21 cellular contexts compared by ENCODE assay signal in genomic region chr14:45793081-45793480, GRCh38.
"Had no signal": no experiment of that assay in that cellular context is flagged by ENCODE, and none has a peak within 500 bp of the region (broad histone marks: within the 10 kb centered on the region; RNA-seq: fewer than 3 reads in every experiment).

No MANE protein-coding gene starts in this region.

- H3K4me1 ChIP-seq: breast epithelium, left ventricle myocardium inferior, spleen, upper lobe of left lung had no signal

- H3K27me3 ChIP-seq: breast epithelium, spleen, upper lobe of left lung had no signal

- FAIRE-seq: TTC549 had no signal

- ATAC-seq: activated CD4-positive, alpha-beta T cell treated with anti-CD3 and anti-CD28 coated beads for 36 hours; activated T-cell treated with anti-CD3 and anti-CD28 coated beads, Interleukin-2, amount 50 U/mL, for 4 hours; natural killer cell treated with Interleukin-12 subunit alpha and Interleukin-12 subunit beta and Interleukin-15 and Interleukin-18, amount 100 ng/mL, for 72 hours; T-cell had no signal

- DNase-seq: activated B cell treated with CpG ODN at 0.5 μM for 24 hours; activated CD4-positive, alpha-beta T cell treated with anti-CD3 and anti-CD28 coated beads for 36 hours; activated CD4-positive, alpha-beta T cell treated with anti-CD3 and anti-CD28 coated beads, Interleukin-2, amount 50 U/mL, for 4 hours; activated CD8-positive, alpha-beta memory T cell treated with anti-CD3 and anti-CD28 coated beads for 24 hours; activated CD8-positive, alpha-beta memory T cell treated with anti-CD3 and anti-CD28 coated beads, Interleukin-2, amount 50 U/mL, for 4 hours; activated naive CD4-positive, alpha-beta T cell treated with Interleukin-2 at 50 U/mL for 16 hours; activated naive CD8-positive, alpha-beta T cell treated with anti-CD3 and anti-CD28 coated beads for 36 hours; activated T-cell treated with anti-CD3 and anti-CD28 coated beads, Interleukin-2, amount 50 U/mL, for 4 hours; immature natural killer cell; kidney glomerular epithelial cell; left ventricle myocardium inferior; spleen; stimulated activated CD4-positive, alpha-beta T cell treated with anti-CD3 and anti-CD28 coated beads, Interleukin-4, amount 100 ng/mL, for 1 hour; stimulated activated naive CD4-positive, alpha-beta T cell; T-cell; upper lobe of left lung had no signal

- H3K4me3 ChIP-seq: breast epithelium, coronary artery, left ventricle myocardium inferior, spleen, thoracic aorta, upper lobe of left lung had no signal

- H3K36me3 ChIP-seq: breast epithelium, left ventricle myocardium inferior, spleen, thoracic aorta, upper lobe of left lung had no signal

- H3K27ac ChIP-seq: breast epithelium, coronary artery, left ventricle myocardium inferior, spleen, thoracic aorta, upper lobe of left lung had no signal
